ENCODE assay signal across 7 cellular contexts in the genomic region with DNA sequence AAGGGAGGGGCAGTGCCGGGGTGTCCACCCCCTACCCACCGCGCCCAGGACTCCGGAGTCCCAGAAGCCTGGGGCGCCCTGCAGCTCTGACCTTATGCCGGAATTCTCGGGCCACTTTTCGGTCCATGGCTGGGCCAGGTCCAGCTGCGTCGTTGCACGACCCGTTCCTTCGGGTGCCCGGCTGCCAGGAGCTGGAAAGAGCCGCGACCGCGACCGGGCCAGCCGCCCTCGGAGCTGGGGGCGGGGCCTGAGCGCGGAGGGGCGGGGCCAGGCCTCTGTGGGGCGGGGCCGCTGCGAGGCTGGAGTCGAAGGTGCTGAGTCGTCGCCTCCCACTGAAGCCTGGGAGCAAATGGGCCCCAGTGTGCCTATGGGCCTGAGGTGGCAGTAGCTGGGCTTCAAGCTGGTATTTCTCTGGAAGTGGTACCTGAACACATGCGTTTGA. TPM values are rescaled to one million over a fixed set of nuclear protein-coding genes. Genes with fewer than 3 reads are reported as not detected.
DNase-seq lines count a peak whose midpoint lies in the region; ATAC-seq and TF ChIP-seq lines count a peak whose summit lies in the region.

Gene USH1C (minus strand): TSS at position 236 of the 442 bp plus-strand sequence. CDS start 109 bp downstream, at position 127.

- H3K27me3 ChIP-seq in brain microvascular endothelial cell (replicated peaks) = peaks cover 16% of the 10 kb centered on the region

- H3K4me1 Mint-ChIP-seq in activated T-cell treated with anti-CD3 and anti-CD28 coated beads, Interleukin-2, amount 50 U/mL, for 4 hours (ENCODE audit: low read depth) = peaks cover 5% of the 10 kb centered on the region

- H3K4me3 Mint-ChIP-seq in activated T-cell treated with anti-CD3 and anti-CD28 coated beads, Interleukin-2, amount 50 U/mL, for 4 hours = no peak within 1 kb of the TSS

- DNase-seq in LoVo (ENCODE audit: low spot score) (peak; percentile 78), iPS-NIHi7 (ENCODE audit: extremely low spot score) (peak; percentile 90), brain microvascular endothelial cell (no peak)
- no peak for DNase-seq in activated T-cell treated with anti-CD3 and anti-CD28 coated beads, Interleukin-2, amount 50 U/mL, for 4 hours
- peak; percentile 58 for DNase-seq in stimulated activated CD8-positive, alpha-beta memory T cell treated with anti-CD3 and anti-CD28 coated beads, Interleukin-4, amount 100 ng/mL, for 48 hours

- H3K27me3 Mint-ChIP-seq in activated T-cell treated with anti-CD3 and anti-CD28 coated beads, Interleukin-2, amount 50 U/mL, for 4 hours (ENCODE audit: low read depth) = peaks cover 42% of the 10 kb centered on the region

- H3K36me3 Mint-ChIP-seq in activated T-cell treated with anti-CD3 and anti-CD28 coated beads, Interleukin-2, amount 50 U/mL, for 4 hours (ENCODE audit: insufficient read depth) = no peaks in the 10 kb centered on the region

- no peak for TF ChIP-seq CTCF in brain microvascular endothelial cell (IDR thresholded peaks at IDR 0.05; ENCODE audit: low read depth, low read length, missing control alignments)

- peak; percentile 65 to 78 for ATAC-seq in activated T-cell treated with anti-CD3 and anti-CD28 coated beads, Interleukin-2, amount 50 U/mL, for 4 hours
- ATAC-seq in GM19463 (IDR thresholded peaks at IDR 0.05; ENCODE audit: unreplicated experiment) (no peak), GM18517 (IDR thresholded peaks at IDR 0.05; ENCODE audit: unreplicated experiment) (no peak)

- H3K9me3 Mint-ChIP-seq in activated T-cell treated with anti-CD3 and anti-CD28 coated beads, Interleukin-2, amount 50 U/mL, for 4 hours = no peaks in the 10 kb centered on the region

- H3K4me3 ChIP-seq in brain microvascular endothelial cell (ENCODE audit: low read depth, low read length) = no peak within 1 kb of the TSS

- H3K36me3 ChIP-seq in brain microvascular endothelial cell (replicated peaks) = no peaks in the 10 kb centered on the region

- in situ Hi-C loops in brain microvascular endothelial cell (cut with HindIII; ENCODE audit: low pct_ligation_motif_present, low sequenced_read_pairs) = no loop called here

- H3K27ac ChIP-seq in brain microvascular endothelial cell = no peak within 1 kb of the TSS

RNA-seq across cellular contexts. Expression of gene USH1C, which starts in this region (rescaled TPM):
- not detected for total RNA-seq in activated T-cell treated with anti-CD3 and anti-CD28 coated beads, Interleukin-2, amount 50 U/mL, for 4 hours

Comparison
In these comparisons a context has a peak if more than half of its experiments do, and no peak if none do; other contexts are left out.
1. Peak in ATAC-seq in activated T-cell treated with anti-CD3 and anti-CD28 coated beads, Interleukin-2, amount 50 U/mL, for 4 hours; RNA of the gene not detected or under 1 TPM.
2. DNase-seq: peak in LoVo (single experiment), iPS-NIHi7 (single experiment) and stimulated activated CD8-positive, alpha-beta memory T cell treated with anti-CD3 and anti-CD28 coated beads, Interleukin-4, amount 100 ng/mL, for 48 hours (single experiment); none in activated T-cell treated with anti-CD3 and anti-CD28 coated beads, Interleukin-2, amount 50 U/mL, for 4 hours (single experiment) and brain microvascular endothelial cell (single experiment).